Comparison of ENCODE assay signal across 24 cellular contexts in genomic region chr11:47435687-47436086, GRCh38. TPM values are rescaled to one million over a fixed set of nuclear protein-coding genes. Genes with fewer than 3 reads are reported as not detected.
"Had no signal": no experiment of that assay in that cellular context is flagged by ENCODE, and none has a peak within 500 bp of the region (broad histone marks: within the 10 kb centered on the region; RNA-seq: fewer than 3 reads in every experiment).

No MANE protein-coding gene starts in this region.

- ATAC-seq: activated CD8-positive, alpha-beta T cell treated with anti-CD3 and anti-CD28 coated beads, Interleukin-2, amount 10 ng/mL, durations not matched to agents 7 days and 5 days; activated T-cell treated with anti-CD3 and anti-CD28 coated beads, Interleukin-2, amount 50 U/mL, for 4 hours; activated T-helper 17 cell treated with anti-CD3 and anti-CD28 coated beads, Interleukin-2, amount 50 U/mL, for 72 hours; WTC11 had no signal

- H3K27me3 ChIP-seq: brain microvascular endothelial cell, cardiac muscle cell had no signal

- H3K4me1 Mint-ChIP-seq: WTC11 had no signal

- H3K27ac ChIP-seq: brain microvascular endothelial cell, cardiac muscle cell had no signal

- H3K36me3 ChIP-seq: brain microvascular endothelial cell, cardiac muscle cell had no signal

- H3K27ac Mint-ChIP-seq: activated CD8-positive, alpha-beta T cell treated with anti-CD3 and anti-CD28 coated beads, Interleukin-2, amount 10 ng/mL, durations not matched to agents 7 days and 5 days; activated naive CD4-positive, alpha-beta T cell treated with anti-CD3 and anti-CD28 coated beads for 36 hours; activated naive CD8-positive, alpha-beta T cell; activated T-helper 17 cell treated with anti-CD3 and anti-CD28 coated beads, Interleukin-2, amount 50 U/mL, for 72 hours; T-helper 1 cell treated with Interleukin-12 subunit alpha and Interleukin-12 subunit beta and Interleukin-4 antibody, amounts not matched to agents 30 μg/mL and 1 μg/mL, for 36 hours; WTC11 had no signal

- H3K4me3 ChIP-seq: cardiac muscle cell had no signal

- DNase-seq: activated CD4-positive, alpha-beta T cell treated with anti-CD3 and anti-CD28 coated beads for 48 hours; activated CD4-positive, alpha-beta T cell treated with anti-CD3 and anti-CD28 coated beads, Interleukin-2, amount 50 U/mL, for 4 hours; activated CD4-positive, CD25-positive, alpha-beta regulatory T cell treated with anti-CD3 and anti-CD28 coated beads, Interleukin-2, amount 50 U/mL, for 72 hours; activated CD8-positive, alpha-beta T cell treated with anti-CD3 and anti-CD28 coated beads, Interleukin-2, amount 10 ng/mL, durations not matched to agents 7 days and 5 days; activated gamma-delta T cell; activated naive CD4-positive, alpha-beta T cell treated with anti-CD3 and anti-CD28 coated beads for 36 hours; activated T-cell treated with anti-CD3 and anti-CD28 coated beads, Interleukin-2, amount 50 U/mL, for 4 hours; amygdala; brain microvascular endothelial cell; Kasumi-1; KBM-7; NCI-H1048; NCI-H1417 treated with DMSO at 0.1 percent for 48 hours; NCI-H1694; NCI-H2029 treated with DMSO at 0.1 percent for 48 hours; NCI-H446; NCI-H524; SHP77 treated with DMSO at 0.1 percent for 48 hours had no signal

- H3K27me3 Mint-ChIP-seq: activated naive CD8-positive, alpha-beta T cell; activated T-helper 17 cell treated with anti-CD3 and anti-CD28 coated beads, Interleukin-2, amount 50 U/mL, for 72 hours had no signal

- H3K36me3 Mint-ChIP-seq: activated naive CD8-positive, alpha-beta T cell; WTC11 had no signal

- H3K9me3 Mint-ChIP-seq: activated naive CD4-positive, alpha-beta T cell treated with anti-CD3 and anti-CD28 coated beads for 36 hours; activated T-cell treated with anti-CD3 and anti-CD28 coated beads, Interleukin-2, amount 50 U/mL, for 4 hours; activated T-helper 17 cell treated with anti-CD3 and anti-CD28 coated beads, Interleukin-2, amount 50 U/mL, for 72 hours; T-helper 1 cell treated with Interleukin-12 subunit alpha and Interleukin-12 subunit beta and Interleukin-4 antibody, amounts not matched to agents 30 μg/mL and 1 μg/mL, for 36 hours; WTC11 had no signal

- H3K4me3 Mint-ChIP-seq: activated CD8-positive, alpha-beta T cell treated with anti-CD3 and anti-CD28 coated beads, Interleukin-2, amount 10 ng/mL, durations not matched to agents 7 days and 5 days; activated naive CD4-positive, alpha-beta T cell treated with anti-CD3 and anti-CD28 coated beads for 36 hours; activated naive CD8-positive, alpha-beta T cell; activated T-cell treated with anti-CD3 and anti-CD28 coated beads, Interleukin-2, amount 50 U/mL, for 4 hours; activated T-helper 17 cell treated with anti-CD3 and anti-CD28 coated beads, Interleukin-2, amount 50 U/mL, for 72 hours; T-helper 1 cell treated with Interleukin-12 subunit alpha and Interleukin-12 subunit beta and Interleukin-4 antibody, amounts not matched to agents 30 μg/mL and 1 μg/mL, for 36 hours; WTC11 had no signal

RNA-seq across cellular contexts. Expression of gene RAPSN, which starts 13.2 kb away (rescaled TPM):
- total RNA-seq: activated naive CD4-positive, alpha-beta T cell treated with anti-CD3 and anti-CD28 coated beads for 36 hours; cardiac muscle cell; SK-MEL-5 had no signal
- polyA plus RNA-seq: cardiac muscle cell had no signal

RNA-seq across cellular contexts. Expression of gene SPI1, which starts 57.3 kb away (rescaled TPM):
- total RNA-seq: activated CD8-positive, alpha-beta T cell treated with anti-CD3 and anti-CD28 coated beads, Interleukin-2, amount 10 ng/mL, durations not matched to agents 7 days and 5 days; activated naive CD4-positive, alpha-beta T cell treated with anti-CD3 and anti-CD28 coated beads for 36 hours; cardiac muscle cell; SK-MEL-5 had no signal
